ENCODE assay signal across 11 cellular contexts in the genomic region with DNA sequence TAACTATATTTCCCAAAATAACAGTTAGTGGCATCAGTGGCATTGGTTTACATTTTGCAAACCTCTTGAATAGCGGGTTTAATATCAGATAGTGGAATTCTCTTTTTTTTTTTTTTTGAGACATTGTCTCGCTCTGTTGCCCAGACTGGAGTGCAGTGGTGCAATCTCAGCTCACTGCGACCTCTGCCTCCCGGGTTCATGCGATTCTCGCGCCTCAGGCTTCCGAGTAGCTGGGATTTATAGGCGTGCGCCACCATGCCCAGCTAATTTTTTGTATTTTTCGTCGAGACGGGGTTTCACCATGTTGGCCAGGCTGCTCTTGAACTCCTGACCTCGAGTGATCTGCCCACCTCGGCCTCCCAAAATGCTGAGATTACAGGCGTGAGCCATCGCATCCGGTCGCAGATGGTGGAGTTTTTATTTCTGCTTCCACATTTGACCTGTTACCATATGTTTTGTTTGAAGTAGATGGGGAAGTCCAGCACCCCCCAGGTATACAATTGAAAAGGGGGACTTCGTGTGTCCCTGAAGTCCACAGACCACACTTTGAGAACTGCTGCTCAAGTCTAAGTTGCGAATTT. TPM values are rescaled to one million over a fixed set of nuclear protein-coding genes. Genes with fewer than 3 reads are reported as not detected.
DNase-seq lines count a peak whose midpoint lies in the region; ATAC-seq, FAIRE-seq and TF ChIP-seq lines count a peak whose summit lies in the region.
"Had no signal": no experiment of that assay in that cellular context is flagged by ENCODE, and none has a peak within 500 bp of the region (broad histone marks: within the 10 kb centered on the region; RNA-seq: fewer than 3 reads in every experiment).

No MANE protein-coding gene starts in this region.

- no peak for FAIRE-seq in endothelial cell of umbilical vein (lab: Jason Lieb, UNC)

- H3K27me3 ChIP-seq in heart right ventricle = peaks cover 0 to 21% (median 8%) of the 10 kb centered on the region in 7 donors
- peaks cover 0 to 6% of the 10 kb centered on the region in 2 experiments for H3K27me3 ChIP-seq in endothelial cell of umbilical vein (ENCODE audit: control insufficient read depth in 2 of 2, insufficient read depth in 2 of 2, low read length in 2 of 2)
- H3K27me3 ChIP-seq in neuronal stem cell (ENCODE audit: control insufficient read depth in 3 of 3, insufficient read depth in 3 of 3, low read depth in 1 of 3, low read length in 3 of 3) = peaks cover 0 to 11% (median 9%) of the 10 kb centered on the region in 3 experiments
- no peaks in the 10 kb centered on the region for H3K27me3 ChIP-seq in ascending aorta

- H3K9ac ChIP-seq in endothelial cell of umbilical vein (replicated peaks; ENCODE audit: extremely low read depth, insufficient read depth, low read length) (peak overlapping the region; percentile 55), neuronal stem cell (ENCODE audit: low read depth, low read length, poor library complexity) (no peak overlapping the region)

- H3K36me3 Mint-ChIP-seq in progenitor cell of endocrine pancreas (ENCODE audit: insufficient read depth) = no peaks in the 10 kb centered on the region

- peaks cover 6% of the 10 kb centered on the region for H3K4me1 Mint-ChIP-seq in progenitor cell of endocrine pancreas (ENCODE audit: low read depth)

- no peak for ATAC-seq in heart right ventricle

- no peaks in the 10 kb centered on the region for H3K9me3 Mint-ChIP-seq in progenitor cell of endocrine pancreas (ENCODE audit: low read depth)

- H2BK5ac ChIP-seq in neuronal stem cell (ENCODE audit: low read length) = no peak overlapping the region

- intact Hi-C loops in heart right ventricle (cut with DNase I) = loop anchor here (2.0 to 10.0 kb wide), 15 partner anchors 119 to 542 kb away; a partner anchor contains a TSS
- intact Hi-C loops in cardiac septum (cut with DNase I) = loop anchor here (5.0 kb wide), 3 partner anchors 119 to 534 kb away; a partner anchor contains a TSS
- intact Hi-C loops in endothelial cell of umbilical vein (cut with micrococcal nuclease) = loop anchor here (1.0 to 10.0 kb wide), 6 partner anchors 118 to 1292 kb away; a partner anchor contains a TSS
- intact Hi-C loops in ascending aorta (cut with DNase I) = loop anchor here (1.0 to 5.0 kb wide), 6 partner anchors 41 to 536 kb away; a partner anchor contains a TSS

- no peak overlapping the region for H3K4ac ChIP-seq in neuronal stem cell (ENCODE audit: low read length)

- DNase-seq in heart right ventricle (no peak), cardiac septum (ENCODE audit: low spot score) (no peak), endothelial cell of umbilical vein (ENCODE audit: low read depth, low spot score) (no peak), neuronal stem cell (ENCODE audit: low spot score) (no peak), H4 (ENCODE audit: low spot score) (no peak), ascending aorta (ENCODE audit: low spot score in 2 of 2) (no peak), progenitor cell of endocrine pancreas (ENCODE audit: low spot score, unreplicated experiment) (no peak)
- DNase-seq: cortex of kidney had no signal

- no peak overlapping the region for H3K23ac ChIP-seq in neuronal stem cell (ENCODE audit: low read depth, low read length, poor library complexity)

- no peaks in the 10 kb centered on the region for H3K79me1 ChIP-seq in neuronal stem cell (ENCODE audit: low read depth, low read length)

- H4K91ac ChIP-seq in neuronal stem cell (ENCODE audit: low read depth, low read length, poor library complexity) = no peak overlapping the region

- WGBS in heart right ventricle, 2 donors = 76 to 86% methylated on average over 21 of the region's 21 CpGs
- no CpG with 5 or more reads among the region's 21 CpGs for WGBS in neuronal stem cell (ENCODE audit: extremely low coverage in 2 of 2, insufficient read length in 2 of 2, insufficient replicate concordance in 1 of 2), 2 donors
- WGBS in urinary bladder = 46% methylated on average over 21 of the region's 21 CpGs

- H4K8ac ChIP-seq in neuronal stem cell (ENCODE audit: low read depth, low read length) = no peak overlapping the region

- no peak overlapping the region for H3K27ac Mint-ChIP-seq in progenitor cell of endocrine pancreas

- no peak overlapping the region for H2BK15ac ChIP-seq in neuronal stem cell (ENCODE audit: low read length)

- POLR2A ChIA-PET in endothelial cell of umbilical vein (lab: Charles Lee) = interaction anchor here (1.2 to 2.1 kb wide), 2 partner anchors 115 to 234 kb away, joined by 3 to 13 read pairs; a partner anchor contains a TSS

- H2BK12ac ChIP-seq in neuronal stem cell (ENCODE audit: low read length) = no peak overlapping the region

- H2AFZ ChIP-seq in endothelial cell of umbilical vein (ENCODE audit: low read depth, low read length) = no peak overlapping the region
- peak overlapping the region; percentile 79 for H2AFZ ChIP-seq in neuronal stem cell (ENCODE audit: low read length)

- H3K9me3 ChIP-seq in heart right ventricle (no peaks in the 10 kb centered on the region), endothelial cell of umbilical vein (replicated peaks; ENCODE audit: control insufficient read depth, insufficient read depth, low read length) (no peaks in the 10 kb centered on the region), neuronal stem cell (replicated peaks in 1 of 2; ENCODE audit: control insufficient read depth in 2 of 2, insufficient read depth in 1 of 2, low read depth in 1 of 2, low read length in 2 of 2) (no peaks in the 10 kb centered on the region), ascending aorta (no peaks in the 10 kb centered on the region)
- H3K9me3 ChIP-seq: left ventricle myocardium inferior had no signal

- TSS peak; percentile 19 for BruUV-seq in endothelial cell of umbilical vein (replicated peaks; lab: Mats Ljungman, UMichigan)

- TF ChIP-seq CTCF in heart right ventricle (IDR thresholded peaks at IDR 0.05) = no peak
- no peak for TF ChIP-seq CTCF in endothelial cell of umbilical vein (IDR thresholded peaks at IDR 0.05; ENCODE audit: extremely low read depth in 1 of 2, insufficient read depth in 1 of 2, low read depth in 1 of 2, low read length in 2 of 2)
- no peak for TF ChIP-seq CTCF in ascending aorta (IDR thresholded peaks at IDR 0.05)
- no peak for TF ChIP-seq CTCF in progenitor cell of endocrine pancreas (IDR thresholded peaks at IDR 0.05; ENCODE audit: unreplicated experiment)

- H3K4me1 ChIP-seq in heart right ventricle (peaks cover 0 to 22% (median 10%) of the 10 kb centered on the region in 9 donors), endothelial cell of umbilical vein (ENCODE audit: control insufficient read depth, extremely low read depth, insufficient read depth, low read length) (peaks cover 8% of the 10 kb centered on the region), neuronal stem cell (ENCODE audit: control insufficient read depth in 2 of 2, insufficient read depth in 1 of 2, low read depth in 1 of 2, low read length in 2 of 2) (peaks cover 0 to 4% of the 10 kb centered on the region in 2 donors), urinary bladder (ENCODE audit: insufficient read depth) (peaks cover 4% of the 10 kb centered on the region), ascending aorta (peaks cover 0 to 4% of the 10 kb centered on the region in 2 donors)
- H3K4me1 ChIP-seq: foreskin keratinocyte had no signal

- TF ChIP-seq POLR2A in endothelial cell of umbilical vein (IDR thresholded peaks at IDR 0.05; ENCODE audit: low read depth, low read length) = no peak

- no peaks in the 10 kb centered on the region for H3K79me2 ChIP-seq in endothelial cell of umbilical vein (ENCODE audit: control insufficient read depth, insufficient read depth, low read length)

- no peaks in the 10 kb centered on the region for H4K20me1 ChIP-seq in endothelial cell of umbilical vein (replicated peaks; ENCODE audit: control insufficient read depth, extremely low read depth, insufficient read depth, low read length)

- no peak overlapping the region for H3K4me2 ChIP-seq in endothelial cell of umbilical vein (ENCODE audit: insufficient read depth, low read length)
- no peak overlapping the region for H3K4me2 ChIP-seq in neuronal stem cell (ENCODE audit: insufficient read depth, low read length, poor library complexity, severe bottlenecking)

- H3K27me3 Mint-ChIP-seq in progenitor cell of endocrine pancreas = peaks cover 29% of the 10 kb centered on the region

- H3K36me3 ChIP-seq in heart right ventricle (no peaks in the 10 kb centered on the region), endothelial cell of umbilical vein (ENCODE audit: control insufficient read depth in 2 of 2, extremely low read depth in 1 of 2, insufficient read depth in 2 of 2, low read length in 2 of 2) (no peaks in the 10 kb centered on the region), neuronal stem cell (replicated peaks in 1 of 2; ENCODE audit: control insufficient read depth in 2 of 2, insufficient read depth in 2 of 2, low read length in 2 of 2) (no peaks in the 10 kb centered on the region), urinary bladder (ENCODE audit: insufficient read depth) (no peaks in the 10 kb centered on the region), ascending aorta (no peaks in the 10 kb centered on the region)
- H3K36me3 ChIP-seq: left ventricle myocardium inferior had no signal

- no peak overlapping the region for H3K4me3 ChIP-seq in heart right ventricle
- no peak overlapping the region for H3K4me3 ChIP-seq in endothelial cell of umbilical vein (replicated peaks in 1 of 3; ENCODE audit: insufficient read depth in 1 of 3, low read depth in 1 of 3, low read length in 3 of 3)
- H3K4me3 ChIP-seq in neuronal stem cell (ENCODE audit: low read length in 2 of 2) = no peak overlapping the region
- no peak overlapping the region for H3K4me3 ChIP-seq in urinary bladder (ENCODE audit: low read depth, low read length)
- H3K4me3 ChIP-seq in ascending aorta = peak overlapping the region in 1 of 2 donors; percentile 28
- H3K4me3 ChIP-seq: left ventricle myocardium inferior had no signal

- no peak overlapping the region for H3K18ac ChIP-seq in neuronal stem cell (ENCODE audit: low read length)

- no peak overlapping the region for H3K14ac ChIP-seq in neuronal stem cell (ENCODE audit: low read length)

- H3K27ac ChIP-seq in heart right ventricle (peak overlapping the region in 6 of 10 donors; percentile 4 to 59 (median 42)), endothelial cell of umbilical vein (ENCODE audit: insufficient read depth, low read depth, low read length) (no peak overlapping the region), neuronal stem cell (replicated peaks; ENCODE audit: low read length) (no peak overlapping the region), urinary bladder (ENCODE audit: low read depth) (peak overlapping the region; percentile 55), ascending aorta (peak overlapping the region in 1 of 2 donors; percentile 40)
- H3K27ac ChIP-seq: foreskin keratinocyte, left ventricle myocardium inferior had no signal

- H2BK120ac ChIP-seq in neuronal stem cell (ENCODE audit: low read depth, low read length) = no peak overlapping the region

- no peak overlapping the region for H2AK5ac ChIP-seq in neuronal stem cell (ENCODE audit: low read depth, low read length)

- H3K9me1 ChIP-seq in endothelial cell of umbilical vein (replicated peaks; ENCODE audit: control insufficient read depth, extremely low read depth, insufficient read depth, low read length) = no peaks in the 10 kb centered on the region

- dilution Hi-C loops in endothelial cell of umbilical vein (cut with MboI; ENCODE audit: extremely low pct_ligation_motif_present, low sequenced_read_pairs) = no loop called here

- H3K4me3 Mint-ChIP-seq in progenitor cell of endocrine pancreas (ENCODE audit: low read depth) = no peak overlapping the region

- CTCF ChIA-PET in endothelial cell of umbilical vein (lab: Charles Lee) = interaction anchor here (0.7 to 6.0 kb wide), 29 partner anchors 8 to 536 kb away, joined by 3 to 81 read pairs (median 6); a partner anchor contains a TSS

RNA-seq across cellular contexts. Expression of a gene that starts 40.5 kb away (rescaled TPM):
- total RNA-seq in heart right ventricle (10 to 100 TPM; 13.6 to 68.1 (median 38.7) TPM), cardiac septum (49.5 TPM), endothelial cell of umbilical vein (21.3 and 22.5 TPM in 2 replicates), urinary bladder (42.9 TPM), ascending aorta (5.1 TPM), progenitor cell of endocrine pancreas (22.8 and 23.7 TPM in 2 replicates)
- polyA plus RNA-seq in heart right ventricle (1 to 10 TPM; 3.5 to 5.7 TPM), endothelial cell of umbilical vein (4.7 and 6.0 TPM in 2 replicates), urinary bladder (6.2 TPM)
- polyA plus RNA-seq in endothelial cell of umbilical vein (2011; cell fraction: cytosol; rRNA removed) = 5.9 TPM in 2 replicates
- 16.1 and 20.8 TPM in 2 replicates for polyA plus RNA-seq in endothelial cell of umbilical vein (2011; cell fraction: nucleus; rRNA removed)
- polyA plus RNA-seq in endothelial cell of umbilical vein (2012) = 9.6 and 14.8 TPM in 2 replicates
- polyA minus RNA-seq in endothelial cell of umbilical vein = 21.7 and 24.9 TPM in 2 replicates
- 15.7 TPM for polyA minus RNA-seq in endothelial cell of umbilical vein (2011; cell fraction: cytosol; rRNA and poly(A)+ RNA removed)
- 24.4 and 35.9 TPM in 2 replicates for polyA minus RNA-seq in endothelial cell of umbilical vein (2011; cell fraction: nucleus; rRNA and poly(A)+ RNA removed)
- polyA plus RNA-seq in neuronal stem cell (2013, experiment 1 of 2) = 9.9 TPM
- 9.9 TPM for polyA plus RNA-seq in neuronal stem cell (2013, experiment 2 of 2)
- 8.3 and 10.4 TPM in 2 replicates for total RNA-seq in H4 (2014; rRNA removed; shearing (Covaris generic))

Comparison
In these comparisons a context has a peak if more than half of its experiments do, and no peak if none do; other contexts are left out.
1. H3K27ac ChIP-seq: peak in heart right ventricle (6 of 10) and urinary bladder (single experiment); none in endothelial cell of umbilical vein (single experiment) and neuronal stem cell (single experiment).